Comparison of ENCODE assay signal across 14 cellular contexts in genomic region chr2:23508066-23508390, GRCh38.
DNase-seq lines count a peak whose midpoint lies in the region; ATAC-seq and TF ChIP-seq lines count a peak whose summit lies in the region.
"Had no signal": no experiment of that assay in that cellular context is flagged by ENCODE, and none has a peak within 500 bp of the region (broad histone marks: within the 10 kb centered on the region; RNA-seq: fewer than 3 reads in every experiment).

No MANE protein-coding gene starts in this region.

- H3K4me1 ChIP-seq in BLaER1 treated with 17β-estradiol and CSF1 and Interleukin-3, amounts not matched to agents 10 nM and 100 nM: peaks cover 10 to 50% (median 32%) of the 10 kb centered on the region in 10 experiments
- peaks cover 15 to 26% of the 10 kb centered on the region in 2 donors for H3K4me1 ChIP-seq in neuronal stem cell (ENCODE audit: control insufficient read depth in 2 of 2, insufficient read depth in 1 of 2, low read depth in 1 of 2, low read length in 2 of 2)
- H3K4me1 ChIP-seq in thyroid gland: no peaks in the 10 kb centered on the region

- WGBS in neuronal stem cell (ENCODE audit: extremely low coverage in 2 of 2, insufficient read length in 2 of 2, insufficient replicate concordance in 1 of 2), 2 donors: no CpG with 5 or more reads among the region's 3 CpGs
- 55 to 85% methylated on average over 3 of the region's 3 CpGs for WGBS in thyroid gland, 2 donors

- ATAC-seq in GM18502 (IDR thresholded peaks at IDR 0.05; ENCODE audit: poor library complexity, unreplicated experiment) (no peak), GM18868 (IDR thresholded peaks at IDR 0.05; ENCODE audit: unreplicated experiment) (no peak)
- ATAC-seq in naive thymus-derived CD8-positive, alpha-beta T cell: no peak

- H3K4me3 ChIP-seq in BLaER1 treated with 17β-estradiol and CSF1 and Interleukin-3, amounts not matched to agents 10 nM and 100 nM: no peak overlapping the region
- H3K4me3 ChIP-seq in NB4 (ENCODE audit: low read depth, low read length) (no peak overlapping the region), choroid plexus epithelial cell (ENCODE audit: low read depth, low read length) (no peak overlapping the region), neuronal stem cell (ENCODE audit: low read length in 2 of 2) (no peak overlapping the region), thyroid gland (replicated peaks in 1 of 3) (no peak overlapping the region)
- H3K4me3 ChIP-seq: GM23248 had no signal

- no peak overlapping the region for H3K27ac ChIP-seq in BLaER1 treated with 17β-estradiol and CSF1 and Interleukin-3, amounts not matched to agents 10 nM and 100 nM
- H3K27ac ChIP-seq in neuronal stem cell (replicated peaks; ENCODE audit: low read length): no peak overlapping the region
- no peak overlapping the region for H3K27ac ChIP-seq in thyroid gland
- H3K27ac ChIP-seq: GM23248 had no signal

- H3K36me3 ChIP-seq in BLaER1 treated with 17β-estradiol and CSF1 and Interleukin-3, amounts not matched to agents 10 nM and 100 nM: no peaks in the 10 kb centered on the region
- H3K36me3 ChIP-seq in neuronal stem cell (replicated peaks in 1 of 2; ENCODE audit: control insufficient read depth in 2 of 2, insufficient read depth in 2 of 2, low read length in 2 of 2) (no peaks in the 10 kb centered on the region), thyroid gland (no peaks in the 10 kb centered on the region)

- H3K9ac ChIP-seq in BLaER1 treated with 17β-estradiol and CSF1 and Interleukin-3, amounts not matched to agents 10 nM and 100 nM: no peak overlapping the region
- H3K9ac ChIP-seq in neuronal stem cell (ENCODE audit: low read depth, low read length, poor library complexity): no peak overlapping the region
- H3K9ac ChIP-seq: GM23248 had no signal

- no peak overlapping the region for H2AFZ ChIP-seq in neuronal stem cell (ENCODE audit: low read length)
- H2AFZ ChIP-seq: GM23248 had no signal

- H3K4me3 Mint-ChIP-seq in naive thymus-derived CD8-positive, alpha-beta T cell: no peak overlapping the region
- H3K4me3 Mint-ChIP-seq: CD4-positive, CD25-positive, alpha-beta regulatory T cell had no signal

- DNase-seq in NB4 (ENCODE audit: low read depth) (peak; percentile 66), choroid plexus epithelial cell (ENCODE audit: low read depth) (peak; percentile 37), neuronal stem cell (ENCODE audit: low spot score) (no peak), thyroid gland (no peak)
- no peak for DNase-seq in naive thymus-derived CD8-positive, alpha-beta T cell
- DNase-seq: CD4-positive, CD25-positive, alpha-beta regulatory T cell; DMS53; GF-D8; GM23248; H7; IMR-90 had no signal

- H3K14ac ChIP-seq in neuronal stem cell (ENCODE audit: low read length): no peak overlapping the region

- H2BK15ac ChIP-seq in neuronal stem cell (ENCODE audit: low read length): no peak overlapping the region

- H4K91ac ChIP-seq in neuronal stem cell (ENCODE audit: low read depth, low read length, poor library complexity): no peak overlapping the region

- peak overlapping the region in 8 of 11 experiments; percentile 5 to 85 (median 70); a peak in 13 of 22 replicates for H3K4me2 ChIP-seq in BLaER1 treated with 17β-estradiol and CSF1 and Interleukin-3, amounts not matched to agents 10 nM and 100 nM
- H3K4me2 ChIP-seq in neuronal stem cell (ENCODE audit: insufficient read depth, low read length, poor library complexity, severe bottlenecking): no peak overlapping the region

- TF ChIP-seq POLR2A in NB4 (IDR thresholded peaks at IDR 0.05; ENCODE audit: extremely low read depth, insufficient read length) (no peak), thyroid gland (IDR thresholded peaks at IDR 0.05) (no peak)

- no peak overlapping the region for H2BK5ac ChIP-seq in neuronal stem cell (ENCODE audit: low read length)

- H2BK120ac ChIP-seq in neuronal stem cell (ENCODE audit: low read depth, low read length): no peak overlapping the region

- H3K27me3 Mint-ChIP-seq in naive thymus-derived CD8-positive, alpha-beta T cell: peaks cover 0 to 10% (median 2%) of the 10 kb centered on the region in 5 donors
- H3K27me3 Mint-ChIP-seq: CD4-positive, CD25-positive, alpha-beta regulatory T cell had no signal

- H3K9me3 Mint-ChIP-seq in naive thymus-derived CD8-positive, alpha-beta T cell: no peaks in the 10 kb centered on the region
- H3K9me3 Mint-ChIP-seq: CD4-positive, CD25-positive, alpha-beta regulatory T cell had no signal

- no peak overlapping the region for H2BK12ac ChIP-seq in neuronal stem cell (ENCODE audit: low read length)

- H3K27me3 ChIP-seq in BLaER1 treated with 17β-estradiol and CSF1 and Interleukin-3, amounts not matched to agents 10 nM and 100 nM: peaks cover 0 to 45% (median 0%) of the 10 kb centered on the region in 11 experiments; a peak in 5 of 22 replicates
- H3K27me3 ChIP-seq in neuronal stem cell (ENCODE audit: control insufficient read depth in 3 of 3, insufficient read depth in 3 of 3, low read depth in 1 of 3, low read length in 3 of 3) (no peaks in the 10 kb centered on the region), thyroid gland (no peaks in the 10 kb centered on the region)

- H3K4me1 Mint-ChIP-seq in naive thymus-derived CD8-positive, alpha-beta T cell: peaks cover 0 to 6% (median 0%) of the 10 kb centered on the region in 4 donors
- H3K4me1 Mint-ChIP-seq: CD4-positive, CD25-positive, alpha-beta regulatory T cell had no signal

- POLR2A ChIA-PET in naive thymus-derived CD8-positive, alpha-beta T cell (lab: Charles Lee): no interaction called here

- no peak for TF ChIP-seq CTCF in NB4 (IDR thresholded peaks at IDR 0.05; ENCODE audit: low read depth, low read length)
- no peak for TF ChIP-seq CTCF in choroid plexus epithelial cell (conservative IDR thresholded peaks at IDR 0.05; ENCODE audit: low read depth, low read length)
- no peak for TF ChIP-seq CTCF in thyroid gland (IDR thresholded peaks at IDR 0.05)

- no peak overlapping the region for H4K8ac ChIP-seq in neuronal stem cell (ENCODE audit: low read depth, low read length)

- H3K36me3 Mint-ChIP-seq in naive thymus-derived CD8-positive, alpha-beta T cell: no peaks in the 10 kb centered on the region
- H3K36me3 Mint-ChIP-seq: CD4-positive, CD25-positive, alpha-beta regulatory T cell had no signal

- no peak overlapping the region for H3K23ac ChIP-seq in neuronal stem cell (ENCODE audit: low read depth, low read length, poor library complexity)

- H4K20me1 ChIP-seq in BLaER1 treated with 17β-estradiol and CSF1 and Interleukin-3, amounts not matched to agents 10 nM and 100 nM: peaks cover 0 to 20% (median 0%) of the 10 kb centered on the region in 11 experiments; a peak in 5 of 22 replicates

- H3K9me3 ChIP-seq in BLaER1 treated with 17β-estradiol and CSF1 and Interleukin-3, amounts not matched to agents 10 nM and 100 nM (replicated peaks in 1 of 11): no peaks in the 10 kb centered on the region
- H3K9me3 ChIP-seq in neuronal stem cell (replicated peaks in 1 of 2; ENCODE audit: control insufficient read depth in 2 of 2, insufficient read depth in 1 of 2, low read depth in 1 of 2, low read length in 2 of 2) (no peaks in the 10 kb centered on the region), thyroid gland (no peaks in the 10 kb centered on the region)

- no peak overlapping the region for H3K4ac ChIP-seq in neuronal stem cell (ENCODE audit: low read length)

- H3K27ac Mint-ChIP-seq in naive thymus-derived CD8-positive, alpha-beta T cell: no peak overlapping the region
- H3K27ac Mint-ChIP-seq: CD4-positive, CD25-positive, alpha-beta regulatory T cell had no signal

- H2AK5ac ChIP-seq in neuronal stem cell (ENCODE audit: low read depth, low read length): peak overlapping the region; percentile 9

- no peaks in the 10 kb centered on the region for H3K79me1 ChIP-seq in neuronal stem cell (ENCODE audit: low read depth, low read length)

- intact Hi-C loops in thyroid gland (cut with DNase I): no loop called here

- H3K18ac ChIP-seq in neuronal stem cell (ENCODE audit: low read length): no peak overlapping the region

Comparison
In these comparisons a context has a peak if more than half of its experiments do, and no peak if none do; other contexts are left out.
1. DNase-seq: peak in NB4 (single experiment) and choroid plexus epithelial cell (single experiment); none in neuronal stem cell (single experiment), naive thymus-derived CD8-positive, alpha-beta T cell (0 of 10) and thyroid gland (0 of 2).